9 cellular contexts compared by ENCODE assay signal in genomic region chr16:20910781-20911321, GRCh38. TPM values are rescaled to one million over a fixed set of nuclear protein-coding genes. Genes with fewer than 3 reads are reported as not detected.
A peak's percentile ranks its signal among the peaks of the same experiment; 100 is the strongest.
DNase-seq lines count a peak whose midpoint lies in the region; ATAC-seq and TF ChIP-seq lines count a peak whose summit lies in the region.
"Had no signal": no experiment of that assay in that cellular context is flagged by ENCODE, and none has a peak within 500 bp of the region (broad histone marks: within the 10 kb centered on the region; RNA-seq: fewer than 3 reads in every experiment).

No MANE protein-coding gene starts in this region.

- TF ChIP-seq CTCF in fibroblast of mammary gland (conservative IDR thresholded peaks at IDR 0.05; ENCODE audit: control insufficient read depth, insufficient read depth, low read depth, low read length), result no peak

- 0 out of 2 replicates have a peak overlapping the region, but pooled peaks have one; percentile 1 for H2AFZ ChIP-seq in GM23248

- peak overlapping the region; percentile 90 for H3K27ac ChIP-seq in GM23248

- 0 to 3% methylated on average over 2 of the region's 2 CpGs for WGBS in GM23248 (ENCODE audit: low coverage in 1 of 2, low lambda C conversion rate in 2 of 2, missing lambda C conversion rate in 2 of 2), 2 experiments

- DNase-seq in GM23248, result peak; percentile 93
- DNase-seq in SKM-1 treated with dmso at 0.1 percent for 144 hours (lab: John Stamatoyannopoulos, UW; ENCODE audit: unreplicated experiment), result peak; percentile 91
- peak; percentile 95 for DNase-seq in fibroblast of mammary gland (ENCODE audit: low read depth)
- DNase-seq in skeletal muscle cell (ENCODE audit: low read depth), result peak; percentile 85
- no peak for DNase-seq in NCI-H446 (lab: John Stamatoyannopoulos, UW)
- DNase-seq in stimulated activated naive CD4-positive, alpha-beta T cell treated with Interleukin-2 at 50 U/mL for 16 hours (lab: John Stamatoyannopoulos, UW), result no peak
- DNase-seq: naive B cell had no signal

- H3K36me3 ChIP-seq in GM23248 (ENCODE audit: low read depth), result no peaks in the 10 kb centered on the region

- no peak for ATAC-seq in GM19397 (IDR thresholded peaks at IDR 0.05; ENCODE audit: unreplicated experiment)
- ATAC-seq in GM21390 (IDR thresholded peaks at IDR 0.05; ENCODE audit: unreplicated experiment), result no peak

- H3K4me3 ChIP-seq in GM23248 (peak overlapping the region; percentile 36), fibroblast of mammary gland (ENCODE audit: control insufficient read depth, low read depth, low read length) (no peak overlapping the region), skeletal muscle cell (ENCODE audit: low read depth, low read length) (no peak overlapping the region)

- peaks cover 61% of the 10 kb centered on the region for H3F3A ChIP-seq in GM23248 (ENCODE audit: insufficient read depth)

- H4K20me1 ChIP-seq in GM23248 (ENCODE audit: insufficient read depth), result no peaks in the 10 kb centered on the region

- H3K9ac ChIP-seq in GM23248, result peak overlapping the region; percentile 62

- peaks cover 12% of the 10 kb centered on the region; the same call in 1 of the 2 replicates for H3K79me2 ChIP-seq in GM23248 (ENCODE audit: insufficient read depth)

- H3K4me2 ChIP-seq in GM23248 (ENCODE audit: unreplicated experiment), result peak overlapping the region; percentile 52

- peaks cover 60% of the 10 kb centered on the region for H3K4me1 ChIP-seq in GM23248 (ENCODE audit: insufficient read depth)

- H3K27me3 ChIP-seq in GM23248 (replicated peaks; ENCODE audit: insufficient read depth), result no peaks in the 10 kb centered on the region

- H3K9me2 ChIP-seq in GM23248 (ENCODE audit: insufficient read depth), result no peaks in the 10 kb centered on the region

- in situ Hi-C loops in GM23248 (cut with MboI), result no loop called here

- no peaks in the 10 kb centered on the region for H3K9me3 ChIP-seq in GM23248 (ENCODE audit: low read depth)

RNA-seq across cellular contexts. Expression of gene LYRM1, which starts 10.3 kb away (rescaled TPM):
- 32.1 and 32.2 TPM in 2 replicates for total RNA-seq in GM23248 (2014; rRNA removed; shearing (Covaris generic))
- polyA plus RNA-seq in GM23248 (2016; fragmentation: Nextera tagmentation; extraction: Ambion mirVana), result 37.6 and 40.9 TPM in 2 replicates

RNA-seq across cellular contexts. Expression of gene DCUN1D3, which starts 10.7 kb away (rescaled TPM):
- total RNA-seq in GM23248 (2014; rRNA removed; shearing (Covaris generic)), result 34.4 and 35.2 TPM in 2 replicates
- 15.2 and 15.3 TPM in 2 replicates for polyA plus RNA-seq in GM23248 (2016; fragmentation: Nextera tagmentation; extraction: Ambion mirVana)

Comparison
In these comparisons a context has a peak if more than half of its experiments do, and no peak if none do; other contexts are left out.
1. DNase-seq: peak in GM23248 (single experiment), SKM-1 treated with dmso at 0.1 percent for 144 hours (single experiment), fibroblast of mammary gland (single experiment) and skeletal muscle cell (single experiment); none in NCI-H446 (0 of 2) and stimulated activated naive CD4-positive, alpha-beta T cell treated with Interleukin-2 at 50 U/mL for 16 hours (single experiment).